7 cellular contexts compared by ENCODE assay signal in the genomic region with DNA sequence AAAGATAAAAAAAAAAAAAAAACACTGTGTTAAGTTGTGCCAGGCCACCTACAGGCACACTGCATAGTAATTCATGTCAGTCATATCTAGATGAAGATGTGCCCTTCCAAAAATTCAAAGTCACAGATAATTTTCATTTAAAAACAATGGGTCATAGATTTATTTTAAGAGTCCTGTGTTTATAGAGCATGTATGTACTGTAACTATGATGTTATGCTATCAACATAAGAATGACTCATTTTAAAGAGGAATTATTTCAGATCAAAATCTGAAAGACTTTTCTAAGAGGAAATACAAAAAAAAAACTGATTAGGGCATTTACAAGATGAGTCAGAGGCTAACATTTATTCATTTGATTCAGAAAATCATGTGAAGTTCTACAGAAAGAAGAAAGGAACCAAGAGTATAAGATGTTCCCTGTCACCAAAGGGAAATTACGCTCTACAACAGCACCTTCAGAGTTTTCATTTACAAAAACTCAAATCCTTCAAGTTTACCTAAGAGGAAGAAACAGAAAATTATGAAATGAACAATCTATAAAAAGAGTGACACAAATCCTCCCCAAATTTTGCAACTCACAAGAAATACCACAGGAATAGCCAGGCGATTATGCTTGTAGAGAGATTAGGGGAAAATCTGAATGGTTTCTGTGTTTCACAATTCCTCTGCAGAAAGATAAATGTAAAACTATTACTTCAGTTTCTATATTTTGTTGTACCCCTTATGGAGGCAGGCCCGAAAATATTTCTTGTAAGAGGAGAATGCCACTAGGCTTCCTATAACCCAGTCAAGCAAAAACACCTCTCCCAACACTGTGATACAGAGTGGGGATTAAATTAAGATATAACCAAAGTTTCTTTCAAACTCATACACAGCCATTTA. TPM values are rescaled to one million over a fixed set of nuclear protein-coding genes. Genes with fewer than 3 reads are reported as not detected.
DNase-seq lines count a peak whose midpoint lies in the region; ATAC-seq and TF ChIP-seq lines count a peak whose summit lies in the region.

No MANE protein-coding gene starts in this region.

- H3K27ac Mint-ChIP-seq in neural crest cell (ENCODE audit: unreplicated experiment) = no peak overlapping the region

- no peaks in the 10 kb centered on the region for H3K9me2 ChIP-seq in OCI-LY7 (ENCODE audit: insufficient read depth, low read length)

- intact Hi-C loops in OCI-LY7 (cut with micrococcal nuclease; ENCODE audit: unreplicated experiment) = no loop called here

- no peaks in the 10 kb centered on the region for H3K27me3 Mint-ChIP-seq in neural crest cell (ENCODE audit: low read depth)

- no peak overlapping the region for H2AFZ ChIP-seq in OCI-LY7 (ENCODE audit: low read length)

- peaks cover 4% of the 10 kb centered on the region for H3K36me3 Mint-ChIP-seq in neural crest cell (ENCODE audit: low read depth)

- H3K4me3 Mint-ChIP-seq in neural crest cell = no peak overlapping the region

- no peak for DNase-seq in OCI-LY7 (ENCODE audit: low spot score)
- DNase-seq in dedifferentiated amniotic fluid mesenchymal stem cell (ENCODE audit: extremely low spot score) = peak; percentile 70
- no peak for DNase-seq in neural crest cell (ENCODE audit: low read depth, low spot score)
- DNase-seq in C1 segment of cervical spinal cord (lab: John Stamatoyannopoulos, UW) = no peak

- H4K20me1 ChIP-seq in OCI-LY7 (ENCODE audit: insufficient read depth, low read length) = peaks cover 39% of the 10 kb centered on the region

- H3K4me3 ChIP-seq in OCI-LY7 (ENCODE audit: low read depth, low read length, poor library complexity, severe bottlenecking) = no peak overlapping the region

- POLR2A ChIA-PET in OCI-LY7 (lab: Charles Lee) = interaction anchor here (0.7 to 0.9 kb wide), 2 partner anchors 10 to 555 kb away, joined by 5 to 7 read pairs; no protein-coding TSS in a partner anchor

- no peak; the same call in 1 of the 2 replicates for TF ChIP-seq CTCF in OCI-LY7 (conservative IDR thresholded peaks at IDR 0.05; ENCODE audit: low read length)
- TF ChIP-seq CTCF in neural crest cell (conservative IDR thresholded peaks at IDR 0.05) = peak; percentile 31

- 0 out of 2 replicates have a peak, but pooled peaks cover 5% of the 10 kb centered on the region for H3K36me3 ChIP-seq in OCI-LY7 (ENCODE audit: insufficient read depth, low read length)

- H3K4me1 Mint-ChIP-seq in neural crest cell = peaks cover 15% of the 10 kb centered on the region

- CTCF ChIA-PET in OCI-LY7 (lab: Charles Lee; ENCODE audit: unreplicated experiment) = no interaction called here

- no peak overlapping the region for H3K27ac ChIP-seq in OCI-LY7 (ENCODE audit: low read depth, low read length, poor library complexity, severe bottlenecking)

- peaks cover 51% of the 10 kb centered on the region; the same call in 1 of the 2 replicates for H3K79me2 ChIP-seq in OCI-LY7 (ENCODE audit: insufficient read depth, low read depth, low read length)

- BruUV-seq in OCI-LY7 (replicated peaks; lab: Mats Ljungman, UMichigan) = no TSS peak

- 0 out of 2 replicates have a peak overlapping the region, but pooled peaks have one; percentile 6 for H3K4me2 ChIP-seq in OCI-LY7 (ENCODE audit: low read length)

- no peaks in the 10 kb centered on the region for H3K9me3 ChIP-seq in OCI-LY7 (ENCODE audit: low read length)

- no peaks in the 10 kb centered on the region for H3K9me3 Mint-ChIP-seq in neural crest cell

- ATAC-seq in GM21381 (IDR thresholded peaks at IDR 0.05; ENCODE audit: unreplicated experiment) (peak; percentile 39), HG03045 (IDR thresholded peaks at IDR 0.05; ENCODE audit: unreplicated experiment) (no peak), HG03135 (IDR thresholded peaks at IDR 0.05; ENCODE audit: unreplicated experiment) (no peak)

- H3K4me1 ChIP-seq in OCI-LY7 (ENCODE audit: insufficient read depth, low read length, poor library complexity, severe bottlenecking) = peaks cover 19% of the 10 kb centered on the region

RNA-seq across cellular contexts. Expression of a gene that starts 13.8 kb away (rescaled TPM):
- total RNA-seq in OCI-LY7 (2014; rRNA removed; shearing (Covaris generic)) = 19.7 and 21.7 TPM in 2 replicates
- 20.6 and 21.1 TPM in 2 replicates for total RNA-seq in OCI-LY7 (2022)
- 61.5 and 72.4 TPM in 2 replicates for total RNA-seq in neural crest cell
